In genomic region chr11:95922099-95922498, GRCh38 we compare ENCODE assay signal across 10 cellular contexts. TPM values are rescaled to one million over a fixed set of nuclear protein-coding genes. Genes with fewer than 3 reads are reported as not detected.
DNase-seq lines count a peak whose midpoint lies in the region; ATAC-seq and TF ChIP-seq lines count a peak whose summit lies in the region.
"Had no signal": no experiment of that assay in that cellular context is flagged by ENCODE, and none has a peak within 500 bp of the region (broad histone marks: within the 10 kb centered on the region; RNA-seq: fewer than 3 reads in every experiment).

No MANE protein-coding gene starts in this region.

- WGBS in IMR-90 (ENCODE audit: extremely low coverage in 2 of 2, insufficient read length in 1 of 2), 2 experiments, result no CpG with 5 or more reads among the region's 2 CpGs
- 33 to 69% methylated on average over 1 to 2 of the region's 2 CpGs for WGBS in mesodermal cell (ENCODE audit: insufficient coverage in 2 of 2), 2 experiments

- H3K36me3 ChIP-seq in BLaER1 (no peaks in the 10 kb centered on the region), IMR-90 (ENCODE audit: control insufficient read depth, insufficient read depth, low read length) (no peaks in the 10 kb centered on the region), adipocyte (ENCODE audit: control insufficient read depth, insufficient read depth, low read length, severe bottlenecking) (no peaks in the 10 kb centered on the region), mesodermal cell (ENCODE audit: control insufficient read depth, insufficient read depth, low read length) (peaks cover 3% of the 10 kb centered on the region)
- H3K36me3 ChIP-seq: WERI-Rb-1 had no signal

- TF ChIP-seq CTCF in IMR-90 (conservative IDR thresholded peaks at IDR 0.05; ENCODE audit: low read depth, low read length) (no peak), GM10248 (IDR thresholded peaks at IDR 0.05; ENCODE audit: control extremely low read depth, extremely low read depth, low read depth, missing control alignments) (no peak)

- no peak overlapping the region; a peak in 1 of 4 replicates for H4K8ac ChIP-seq in IMR-90 (ENCODE audit: low read depth in 2 of 2, low read length in 2 of 2)

- in situ Hi-C loops in IMR-90 (cut with MboI; ENCODE audit: low sequenced_read_pairs), result no loop called here

- H3K56ac ChIP-seq in IMR-90 (ENCODE audit: extremely low read depth, insufficient read depth, low read length), result no peak overlapping the region

- peak overlapping the region; percentile 24; the same call in 1 of the 2 replicates for H3K4ac ChIP-seq in IMR-90 (ENCODE audit: low read depth, low read length)

- intact Hi-C loops in IMR-90 (cut with micrococcal nuclease), result loop anchor here (2.0 to 10.0 kb wide), 5 partner anchors 45 to 470 kb away; partner anchors contain the start of gene JRKL
- intact Hi-C loops in left colon (cut with DNase I, micrococcal nuclease), result no loop called here

- no peaks in the 10 kb centered on the region for H3K9me3 ChIP-seq in BLaER1
- no peaks in the 10 kb centered on the region for H3K9me3 ChIP-seq in IMR-90 (ENCODE audit: control insufficient read depth, insufficient read depth, low read length)
- H3K9me3 ChIP-seq in adipocyte (ENCODE audit: control insufficient read depth, low read length), result no peaks in the 10 kb centered on the region
- H3K9me3 ChIP-seq in mesodermal cell (ENCODE audit: control insufficient read depth, low read length), result no peaks in the 10 kb centered on the region

- no peak overlapping the region for H2AK5ac ChIP-seq in IMR-90 (ENCODE audit: low read depth, low read length)

- H3K4me2 ChIP-seq in BLaER1, result peak overlapping the region; percentile 84
- H3K4me2 ChIP-seq in IMR-90 (ENCODE audit: low read depth, low read length), result peak overlapping the region; percentile 79

- H2BK5ac ChIP-seq in IMR-90 (ENCODE audit: low read depth, low read length, poor library complexity, severe bottlenecking), result no peak overlapping the region

- no peaks in the 10 kb centered on the region for H3K27me3 ChIP-seq in BLaER1
- H3K27me3 ChIP-seq in IMR-90 (ENCODE audit: control insufficient read depth, insufficient read depth, low read length), result no peaks in the 10 kb centered on the region
- H3K27me3 ChIP-seq in adipocyte (replicated peaks; ENCODE audit: control insufficient read depth, insufficient read depth, low read length), result no peaks in the 10 kb centered on the region

- H2BK120ac ChIP-seq in IMR-90 (ENCODE audit: low read depth, low read length), result no peak overlapping the region

- no peak overlapping the region for H2BK15ac ChIP-seq in IMR-90 (ENCODE audit: low read depth, low read length)

- POLR2A ChIA-PET in IMR-90 (lab: Charles Lee; ENCODE audit: unreplicated experiment) (no interaction called here), GM10248 (lab: Yijun Ruan, JAX) (no interaction called here)

- TF ChIP-seq POLR2A in IMR-90 (IDR thresholded peaks at IDR 0.05; ENCODE audit: low read depth, low read length), result no peak

- H3K27ac ChIP-seq in BLaER1 (no peak overlapping the region), IMR-90 (ENCODE audit: insufficient read depth, low read length) (no peak overlapping the region), mesodermal cell (ENCODE audit: low read depth, low read length, severe bottlenecking) (no peak overlapping the region)
- H3K27ac ChIP-seq: WERI-Rb-1 had no signal

- no peak overlapping the region; the same call in 1 of the 2 replicates for H3K23ac ChIP-seq in IMR-90 (ENCODE audit: low read depth, low read length)

- ATAC-seq in IMR-90 (ENCODE audit: low read depth) (no peak), GM18873 (IDR thresholded peaks at IDR 0.05; ENCODE audit: low FRiP score, unreplicated experiment) (no peak), HG02884 (IDR thresholded peaks at IDR 0.05; ENCODE audit: unreplicated experiment) (no peak), left colon (no peak)

- H3K4me3 ChIP-seq in BLaER1 (no peak overlapping the region), IMR-90 (ENCODE audit: insufficient read depth, low read depth, low read length) (no peak overlapping the region), adipocyte (ENCODE audit: low read length) (peak overlapping the region; percentile 97), mesodermal cell (ENCODE audit: extremely low read depth, insufficient read depth, low read length, poor library complexity, severe bottlenecking) (peak overlapping the region; percentile 69)

- H3K4me1 ChIP-seq in BLaER1, result peaks cover 22% of the 10 kb centered on the region
- peaks cover 5% of the 10 kb centered on the region; the same call in 1 of the 2 replicates for H3K4me1 ChIP-seq in IMR-90 (ENCODE audit: control insufficient read depth, insufficient read depth, low read length)
- peaks cover 18% of the 10 kb centered on the region for H3K4me1 ChIP-seq in adipocyte (ENCODE audit: control insufficient read depth, insufficient read depth, low read length)
- peaks cover 8% of the 10 kb centered on the region for H3K4me1 ChIP-seq in mesodermal cell (ENCODE audit: control insufficient read depth, insufficient read depth, low read length, poor library complexity, severe bottlenecking)

- peaks cover 22 to 53% of the 10 kb centered on the region in 2 experiments for H3K79me1 ChIP-seq in IMR-90 (ENCODE audit: low read depth in 1 of 2, low read length in 2 of 2)

- H3K9me1 ChIP-seq in IMR-90 (ENCODE audit: insufficient read depth, low read length), result peaks cover 8% of the 10 kb centered on the region

- H3K14ac ChIP-seq in IMR-90 (replicated peaks; ENCODE audit: low read depth, low read length), result no peak overlapping the region

- H4K91ac ChIP-seq in IMR-90 (ENCODE audit: insufficient read depth, low read depth, low read length), result no peak overlapping the region

- DNase-seq in IMR-90 (no peak), adipocyte (ENCODE audit: low read depth) (peak; percentile 32), left colon (no peak), GM10248 (ENCODE audit: extremely low spot score) (no peak)
- DNase-seq: NCI-H2029 treated with DMSO at 0.1 percent for 48 hours, WERI-Rb-1 had no signal

- no peak overlapping the region for H2BK20ac ChIP-seq in IMR-90 (ENCODE audit: low read depth, low read length)

- H4K5ac ChIP-seq in IMR-90 (ENCODE audit: low read depth, low read length), result no peak overlapping the region

- H2AK9ac ChIP-seq in IMR-90 (replicated peaks; ENCODE audit: low read depth, low read length, poor library complexity), result no peak overlapping the region

- dilution Hi-C loops in IMR-90 (cut with HindIII; ENCODE audit: low sequenced_read_pairs, unreplicated experiment), result no loop called here

- H3K18ac ChIP-seq in IMR-90 (ENCODE audit: low read depth, low read length), result no peak overlapping the region

- CTCF ChIA-PET in IMR-90 (lab: Yijun Ruan, JAX), result interaction anchor here (2.2 kb wide), 1 partner anchor 73 kb away, joined by 8 read pairs; no protein-coding TSS in a partner anchor
- CTCF ChIA-PET in GM10248 (lab: Yijun Ruan, JAX), result interaction anchor here (1.1 to 2.0 kb wide), 4 partner anchors 10 to 472 kb away, joined by 3 to 6 read pairs (median 4); partner anchors contain the start of gene MAML2

- H3K9ac ChIP-seq in BLaER1, result no peak overlapping the region
- peak overlapping the region; percentile 25; the same call in 1 of the 2 replicates for H3K9ac ChIP-seq in IMR-90 (ENCODE audit: low read depth, low read length)
- H3K9ac ChIP-seq in adipocyte (ENCODE audit: low read length), result peak overlapping the region; percentile 97

- BruUV-seq in IMR-90 (replicated peaks; lab: Mats Ljungman, UMichigan), result no TSS peak

- TF ChIP-seq RAD21 in IMR-90 (IDR thresholded peaks at IDR 0.05; ENCODE audit: low read length), result no peak

- H4K20me1 ChIP-seq in BLaER1, result no peaks in the 10 kb centered on the region
- H4K20me1 ChIP-seq in IMR-90 (ENCODE audit: insufficient read depth, low read length), result peaks cover 6% of the 10 kb centered on the region; the same call in 1 of the 2 replicates

- H2AFZ ChIP-seq in IMR-90 (replicated peaks; ENCODE audit: low read length, poor library complexity), result no peak overlapping the region

TF ChIP-seq in IMR-90, 13 proteins besides CTCF, POLR2A, EP300 and RAD21:
- no peak for TF ChIP-seq NFE2L2 (IDR thresholded peaks at IDR 0.05; ENCODE audit: low read depth, low read length)
- TF ChIP-seq CEBPB (IDR thresholded peaks at IDR 0.05; ENCODE audit: low read depth, low read length), result no peak
- TF ChIP-seq MAFK (IDR thresholded peaks at IDR 0.05; ENCODE audit: low read depth, low read length), result no peak
- TF ChIP-seq USF2 (IDR thresholded peaks at IDR 0.05; ENCODE audit: low read depth, low read length), result no peak
- no peak for TF ChIP-seq FOS (IDR thresholded peaks at IDR 0.05; ENCODE audit: low read depth, low read length)
- TF ChIP-seq MAZ (IDR thresholded peaks at IDR 0.05; ENCODE audit: borderline replicate concordance, low read depth, low read length), result no peak
- no peak for TF ChIP-seq MXI1 (IDR thresholded peaks at IDR 0.05; ENCODE audit: borderline replicate concordance, low read depth, low read length)
- TF ChIP-seq BHLHE40 (IDR thresholded peaks at IDR 0.05; ENCODE audit: low read depth, low read length), result no peak
- no peak for TF ChIP-seq SMC3 (IDR thresholded peaks at IDR 0.05; ENCODE audit: low read depth, low read length)
- TF ChIP-seq ELK1 (IDR thresholded peaks at IDR 0.05; ENCODE audit: borderline replicate concordance, low read depth, low read length), result no peak

RNA-seq across cellular contexts. Expression of gene MTMR2, which starts 1.8 kb away (rescaled TPM):
- total RNA-seq in IMR-90 (2012; rRNA removed) (30.6 and 36.9 TPM in 2 replicates), left colon (10 to 100 TPM; 17.1 to 22.7 TPM)
- polyA plus RNA-seq in IMR-90 (2012; rRNA removed), result 12.3 and 16.6 TPM in 2 replicates
- 9.7 and 12.1 TPM in 2 replicates for polyA plus RNA-seq in IMR-90 (2012; cell fraction: cytosol; rRNA removed)
- polyA plus RNA-seq in IMR-90 (2012; cell fraction: nucleus; rRNA removed; ENCODE audit: low replicate concordance), result 6.0 and 13.5 TPM in 2 replicates
- 58.9 TPM for polyA plus RNA-seq in mesodermal cell (2013, experiment 1 of 2)
- 56.8 TPM for polyA plus RNA-seq in mesodermal cell (2013, experiment 2 of 2)

Comparison
In these comparisons a context has a peak if more than half of its experiments do, and no peak if none do; other contexts are left out.
1. H3K4me3 ChIP-seq: peak in adipocyte (single experiment) and mesodermal cell (single experiment); none in BLaER1 (single experiment) and IMR-90 (single experiment).